6 cellular contexts compared by ENCODE assay signal in genomic region chr19:2266183-2266993, GRCh38.
DNase-seq lines count a peak whose midpoint lies in the region; ATAC-seq and TF ChIP-seq lines count a peak whose summit lies in the region.

No MANE protein-coding gene starts in this region.

- TF ChIP-seq CTCF in choroid plexus epithelial cell (conservative IDR thresholded peaks at IDR 0.05; ENCODE audit: low read depth, low read length), result no peak

- H3K4me3 ChIP-seq in choroid plexus epithelial cell (ENCODE audit: low read depth, low read length), result peak overlapping the region; percentile 17

- no peak for ATAC-seq in GM18873 (IDR thresholded peaks at IDR 0.05; ENCODE audit: low FRiP score, unreplicated experiment)

- peak; percentile 65 for DNase-seq in DMS79 (lab: John Stamatoyannopoulos, UW)
- DNase-seq in MV-4-11 (lab: John Stamatoyannopoulos, UW), result peak; percentile 97
- peak; percentile 87 for DNase-seq in choroid plexus epithelial cell (ENCODE audit: low read depth)
- DNase-seq in pons (ENCODE audit: low spot score), result peak; percentile 82
- DNase-seq in NCI-H146 treated with DMSO at 0.1 percent for 48 hours (lab: John Stamatoyannopoulos, UW; ENCODE audit: unreplicated experiment), result no peak
